In the genomic region with DNA sequence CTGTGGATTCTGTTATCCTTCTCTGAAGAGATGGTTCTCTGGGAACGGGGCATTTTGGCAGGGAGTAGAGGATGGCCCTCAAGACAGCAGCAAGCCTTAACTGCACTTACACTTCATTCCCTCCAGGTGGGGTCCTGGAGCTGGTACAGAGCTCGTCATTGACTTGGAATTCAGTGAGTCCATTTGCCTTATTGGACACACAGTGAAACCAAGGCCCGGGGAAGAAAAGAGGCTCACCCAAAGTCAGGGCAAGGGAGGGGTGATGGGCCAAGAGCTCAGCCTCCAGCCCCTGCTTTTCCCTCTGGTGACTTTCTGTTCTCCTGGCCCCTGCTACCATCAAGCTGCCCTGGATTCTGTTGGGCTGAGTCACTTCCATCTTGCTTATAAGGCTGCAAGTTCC, we compare ENCODE assay signal across 1 cellular context.
TF ChIP-seq lines count a peak whose summit lies in the region.

No MANE protein-coding gene starts in this region.

TF ChIP-seq in IMR-90, 13 proteins besides CTCF, POLR2A, EP300 and RAD21 (continued from another document):
- TF ChIP-seq, protein P1, sequence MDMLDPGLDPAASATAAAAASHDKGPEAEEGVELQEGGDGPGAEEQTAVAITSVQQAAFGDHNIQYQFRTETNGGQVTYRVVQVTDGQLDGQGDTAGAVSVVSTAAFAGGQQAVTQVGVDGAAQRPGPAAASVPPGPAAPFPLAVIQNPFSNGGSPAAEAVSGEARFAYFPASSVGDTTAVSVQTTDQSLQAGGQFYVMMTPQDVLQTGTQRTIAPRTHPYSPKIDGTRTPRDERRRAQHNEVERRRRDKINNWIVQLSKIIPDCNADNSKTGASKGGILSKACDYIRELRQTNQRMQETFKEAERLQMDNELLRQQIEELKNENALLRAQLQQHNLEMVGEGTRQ (IDR thresholded peaks at IDR 0.05; ENCODE audit: low read depth, low read length) = no peak
- no peak for TF ChIP-seq MAFK (IDR thresholded peaks at IDR 0.05; ENCODE audit: low read depth, low read length)
- no peak for TF ChIP-seq MXI1 (IDR thresholded peaks at IDR 0.05; ENCODE audit: borderline replicate concordance, low read depth, low read length)
